Comparison of ENCODE assay signal across 8 cellular contexts in genomic region chr6:40586800-40587201, GRCh38. TPM values are rescaled to one million over a fixed set of nuclear protein-coding genes. Genes with fewer than 3 reads are reported as not detected.
DNase-seq lines count a peak whose midpoint lies in the region; ATAC-seq, FAIRE-seq and TF ChIP-seq lines count a peak whose summit lies in the region.

No MANE protein-coding gene starts in this region.

- intact Hi-C loops in Right ventricle myocardium inferior (cut with DNase I) (loop anchor here (5.0 kb wide), 1 partner anchor 260 kb away; no protein-coding TSS in a partner anchor), cardiac septum (cut with DNase I) (loop anchor here (5.0 to 10.0 kb wide), 2 partner anchors 440 to 602 kb away; no protein-coding TSS in a partner anchor)

- H3K27me3 ChIP-seq in astrocyte (ENCODE audit: insufficient read depth, low read length) (peaks cover 29% of the 10 kb centered on the region), upper lobe of left lung (peaks cover 0 to 3% (median 0%) of the 10 kb centered on the region in 4 donors)

- no peak for FAIRE-seq in astrocyte (lab: Jason Lieb, UNC)

- peak; percentile 65 for DNase-seq in Right ventricle myocardium inferior (ENCODE audit: missing footprints)
- DNase-seq in cardiac septum (ENCODE audit: low spot score), result no peak
- no peak for DNase-seq in astrocyte (ENCODE audit: low read depth)
- DNase-seq in mesothelial cell of epicardium (ENCODE audit: low spot score in 2 of 2, unreplicated experiment in 2 of 2), result peak in 1 of 2 experiments; percentile 44
- peak in 1 of 2 donors; percentile 84 for DNase-seq in upper lobe of left lung
- no peak for DNase-seq in GDM1 (lab: John Stamatoyannopoulos, UW)
- no peak for DNase-seq in NOMO-1 treated with DMSO at 0.1 percent for 48 hours (lab: John Stamatoyannopoulos, UW; ENCODE audit: unreplicated experiment)

- WGBS in upper lobe of left lung, 2 donors, result 2 to 3% methylated on average over 31 to 38 of the region's 38 CpGs

- H3K36me3 ChIP-seq in astrocyte (ENCODE audit: insufficient read depth, low read length) (no peaks in the 10 kb centered on the region), upper lobe of left lung (no peaks in the 10 kb centered on the region)

- H3K36me3 Mint-ChIP-seq in astrocyte (ENCODE audit: low read depth, unreplicated experiment) (no peaks in the 10 kb centered on the region), mesothelial cell of epicardium (no peaks in the 10 kb centered on the region)

- H3K27me3 Mint-ChIP-seq in astrocyte (ENCODE audit: low read depth, unreplicated experiment) (peaks cover 75% of the 10 kb centered on the region), mesothelial cell of epicardium (ENCODE audit: low read depth) (peaks cover 87% of the 10 kb centered on the region)

- H3K4me1 Mint-ChIP-seq in astrocyte (ENCODE audit: low read depth, unreplicated experiment) (peaks cover 12% of the 10 kb centered on the region), mesothelial cell of epicardium (peaks cover 19% of the 10 kb centered on the region)

- H3K79me2 ChIP-seq in astrocyte (ENCODE audit: insufficient read depth, low read length), result no peaks in the 10 kb centered on the region

- H3K9me3 Mint-ChIP-seq in astrocyte (ENCODE audit: unreplicated experiment), result no peaks in the 10 kb centered on the region
- no peaks in the 10 kb centered on the region for H3K9me3 Mint-ChIP-seq in mesothelial cell of epicardium

- H3K9ac ChIP-seq in astrocyte (ENCODE audit: low read length), result no peak overlapping the region

- peak overlapping the region; percentile 41 for H2AFZ ChIP-seq in astrocyte (ENCODE audit: low read depth, low read length)

- no peaks in the 10 kb centered on the region for H3K9me3 ChIP-seq in astrocyte (ENCODE audit: insufficient read depth, low read depth, low read length)
- no peaks in the 10 kb centered on the region for H3K9me3 ChIP-seq in upper lobe of left lung

- ATAC-seq in Right ventricle myocardium inferior (no peak), upper lobe of left lung (ENCODE audit: low FRiP score in 2 of 2) (no peak), GM21825 (IDR thresholded peaks at IDR 0.05; ENCODE audit: unreplicated experiment) (no peak)

- peak overlapping the region; percentile 99 for H3K4me2 ChIP-seq in astrocyte (ENCODE audit: low read length)

- H3K4me1 ChIP-seq in astrocyte (ENCODE audit: insufficient read depth, low read length), result peaks cover 3% of the 10 kb centered on the region
- peaks cover 14 to 27% (median 17%) of the 10 kb centered on the region in 4 donors for H3K4me1 ChIP-seq in upper lobe of left lung

- H3K27ac ChIP-seq in astrocyte (ENCODE audit: low read depth, low read length) (no peak overlapping the region), upper lobe of left lung (no peak overlapping the region)

- no peak overlapping the region for H3K27ac Mint-ChIP-seq in astrocyte (ENCODE audit: unreplicated experiment)
- H3K27ac Mint-ChIP-seq in mesothelial cell of epicardium, result no peak overlapping the region

- no peak for TF ChIP-seq EP300 in upper lobe of left lung (IDR thresholded peaks at IDR 0.05)

- peak overlapping the region; percentile 55 for H3K4me3 ChIP-seq in astrocyte (ENCODE audit: insufficient read depth, low read depth, low read length)
- H3K4me3 ChIP-seq in upper lobe of left lung, result peak overlapping the region; percentile 22 to 55 (median 46)

- TF ChIP-seq CTCF in astrocyte (IDR thresholded peaks at IDR 0.05; ENCODE audit: insufficient read depth, low read depth, low read length) (no peak), mesothelial cell of epicardium (IDR thresholded peaks at IDR 0.05; ENCODE audit: unreplicated experiment) (no peak), upper lobe of left lung (IDR thresholded peaks at IDR 0.05) (no peak)

- no peak for TF ChIP-seq POLR2A in upper lobe of left lung (IDR thresholded peaks at IDR 0.05)

- H4K20me1 ChIP-seq in astrocyte (ENCODE audit: insufficient read depth, low read length), result no peaks in the 10 kb centered on the region

- H3K4me3 Mint-ChIP-seq in astrocyte (ENCODE audit: unreplicated experiment), result peak overlapping the region; percentile 88
- H3K4me3 Mint-ChIP-seq in mesothelial cell of epicardium, result peak overlapping the region; percentile 74

RNA-seq across cellular contexts. Expression of gene LRFN2, which starts 0.4 kb away (rescaled TPM):
- total RNA-seq in Right ventricle myocardium inferior, result not detected
- total RNA-seq in cardiac septum, result not detected
- 0.32 and 0.94 TPM in 2 replicates for total RNA-seq in astrocyte
- not detected in 3 replicates for total RNA-seq in mesothelial cell of epicardium
- under 1 TPM in 2 of 6 donors, not detected in 4; 0.06 to 0.20 TPM for total RNA-seq in upper lobe of left lung
